ENCODE assay signal across 13 cellular contexts in genomic region chr11:2911088-2912037, GRCh38. TPM values are rescaled to one million over a fixed set of nuclear protein-coding genes. Genes with fewer than 3 reads are reported as not detected.
DNase-seq lines count a peak whose midpoint lies in the region; ATAC-seq, FAIRE-seq and TF ChIP-seq lines count a peak whose summit lies in the region.
"Had no signal": no experiment of that assay in that cellular context is flagged by ENCODE, and none has a peak within 500 bp of the region (broad histone marks: within the 10 kb centered on the region; RNA-seq: fewer than 3 reads in every experiment).

No MANE protein-coding gene starts in this region.

- FAIRE-seq in pancreas (lab: Jason Lieb, UNC), result no peak

- H3K27ac ChIP-seq in C4-2B, result peak overlapping the region; percentile 94
- H3K27ac ChIP-seq in PC-3 (ENCODE audit: low read length), result peak overlapping the region; percentile 86
- H3K27ac ChIP-seq in pancreas, result peak overlapping the region; percentile 82 to 93 (median 87)
- H3K27ac ChIP-seq: heart right ventricle, left ventricle myocardium inferior had no signal

- POLR2A ChIA-PET in PC-3 (lab: Charles Lee; ENCODE audit: unreplicated experiment), result no interaction called here

- H3K4me2 ChIP-seq in PC-3 (ENCODE audit: low read length), result peak overlapping the region; percentile 49

- TF ChIP-seq CTCF in C4-2B (conservative IDR thresholded peaks at IDR 0.05) (no peak), PC-3 (conservative IDR thresholded peaks at IDR 0.05; ENCODE audit: low read depth, low read length) (no peak), epithelial cell of esophagus (IDR thresholded peaks at IDR 0.05; ENCODE audit: insufficient read depth, low read depth, low read length, missing control alignments) (no peak), pancreas (IDR thresholded peaks at IDR 0.05) (no peak)

- H3K9me2 ChIP-seq in PC-3 (replicated peaks; ENCODE audit: low read length), result no peaks in the 10 kb centered on the region

- H3K79me2 ChIP-seq in PC-3 (ENCODE audit: low read length), result no peaks in the 10 kb centered on the region

- DNase-seq in PC-3 (no peak), epithelial cell of esophagus (ENCODE audit: low read depth) (peak; percentile 82), pancreas (peak in 2 of 6 donors; percentile 49 to 71), 8988T (no peak)
- DNase-seq in stimulated activated naive CD4-positive, alpha-beta T cell (lab: John Stamatoyannopoulos, UW), result no peak
- no peak for DNase-seq in activated CD4-positive, CD25-positive, alpha-beta regulatory T cell (lab: John Stamatoyannopoulos, UW)
- DNase-seq: DMS153, heart right ventricle, left ventricle myocardium inferior, NCI-H2171, T-cell had no signal

- CTCF ChIA-PET in PC-3 (lab: Charles Lee), result no interaction called here

- no TSS peak for BruUV-seq in PC-3 (replicated peaks; lab: Mats Ljungman, UMichigan)

- intact Hi-C loops in PC-3 (cut with micrococcal nuclease), result loop anchor here (2.0 kb wide), 1 partner anchor 17 kb away; the partner anchor contains the start of gene PHLDA2
- intact Hi-C loops in pancreas (cut with DNase I), result no loop called here

- H3K9me3 ChIP-seq in PC-3 (ENCODE audit: low read length) (no peaks in the 10 kb centered on the region), pancreas (no peaks in the 10 kb centered on the region)

- no peaks in the 10 kb centered on the region for H3K27me3 ChIP-seq in PC-3 (ENCODE audit: low read length)
- no peaks in the 10 kb centered on the region for H3K27me3 ChIP-seq in pancreas

- no peak overlapping the region for H2AFZ ChIP-seq in PC-3 (ENCODE audit: low read length)

- H3K4me1 ChIP-seq in PC-3 (ENCODE audit: insufficient read depth, low read length) (peaks cover 27% of the 10 kb centered on the region), pancreas (peaks cover 22 to 28% (median 23%) of the 10 kb centered on the region in 3 donors)

- WGBS in pancreas, 2 donors, result 60 to 62% methylated on average over 21 to 24 of the region's 24 CpGs

- H3K4me3 ChIP-seq in PC-3 (ENCODE audit: low read length) (no peak overlapping the region), epithelial cell of esophagus (ENCODE audit: low read length) (no peak overlapping the region), pancreas (no peak overlapping the region)
- H3K4me3 ChIP-seq: heart right ventricle, left ventricle myocardium inferior had no signal

- no peaks in the 10 kb centered on the region for H4K20me1 ChIP-seq in PC-3 (ENCODE audit: low read length)

- ATAC-seq in PC-3, result no peak
- peak; percentile 35 to 46 (median 44) for ATAC-seq in pancreas
- ATAC-seq in HG03439 (IDR thresholded peaks at IDR 0.05; ENCODE audit: unreplicated experiment), result no peak
- ATAC-seq: heart right ventricle, T-cell had no signal

- H3F3A ChIP-seq in PC-3 (ENCODE audit: low read length, unreplicated experiment), result no peaks in the 10 kb centered on the region

- peak overlapping the region; percentile 41; the same call in 1 of the 2 replicates for H3K9ac ChIP-seq in PC-3 (ENCODE audit: low read length)

- H3K36me3 ChIP-seq in PC-3 (ENCODE audit: low read depth, low read length), result no peaks in the 10 kb centered on the region
- H3K36me3 ChIP-seq in pancreas, result no peaks in the 10 kb centered on the region
- H3K36me3 ChIP-seq: heart right ventricle, left ventricle myocardium inferior had no signal

RNA-seq across cellular contexts. Expression of gene PHLDA2, which starts 17.9 kb away (rescaled TPM):
- total RNA-seq in PC-3 (2014; rRNA removed) (101 and 110 TPM in 2 replicates), pancreas (1 to 10 TPM in 4 of 6 donors, under 1 TPM in 2; 0.16 to 9.0 (median 2.1) TPM)
- 1 to 10 TPM; 2.6 to 5.9 TPM for polyA plus RNA-seq in pancreas
- total RNA-seq: left ventricle myocardium inferior had no signal

RNA-seq across cellular contexts. Expression of gene CDKN1C, which starts 25.8 kb away (rescaled TPM):
- total RNA-seq in PC-3 (2014; rRNA removed) (12.0 and 12.9 TPM in 2 replicates), pancreas (10 to 100 TPM in 5 of 6 donors, 1 to 10 TPM in 1; 9.2 to 23.1 (median 19.2) TPM)
- polyA plus RNA-seq in pancreas, result 10 to 100 TPM; 36.1 to 71.4 TPM

Comparison
In these comparisons a context has a peak if more than half of its experiments do, and no peak if none do; other contexts are left out.
1. ATAC-seq: peak in pancreas (4 of 4); none in PC-3 (single experiment) and HG03439 (single experiment).
2. RNA of gene PHLDA2, which starts 17.9 kb away (total RNA-seq): 101 to 110 TPM in PC-3; 0.16 to 9.0 TPM in pancreas; every median in the first group is over 10 times any median in the second.
3. Peak in every context shown above with its lines, with median percentiles within 50 percentile points of each other: H3K27ac ChIP-seq.